In genomic region chr10:118590334-118590733, GRCh38 we compare ENCODE assay signal across 10 cellular contexts. TPM values are rescaled to one million over a fixed set of nuclear protein-coding genes. Genes with fewer than 3 reads are reported as not detected.
DNase-seq lines count a peak whose midpoint lies in the region; ATAC-seq and TF ChIP-seq lines count a peak whose summit lies in the region.
"Had no signal": no experiment of that assay in that cellular context is flagged by ENCODE, and none has a peak within 500 bp of the region (broad histone marks: within the 10 kb centered on the region; RNA-seq: fewer than 3 reads in every experiment).

No MANE protein-coding gene starts in this region.

- intact Hi-C loops in CD14-positive monocyte (cut with micrococcal nuclease), result no loop called here

- DNase-seq in HT-29 (ENCODE audit: low spot score), result peak; percentile 19
- peak; percentile 91 for DNase-seq in NCI-H345 (lab: John Stamatoyannopoulos, UW)
- DNase-seq in cardiac fibroblast (ENCODE audit: low read depth in 2 of 2), result peak; percentile 32 to 70
- peak; percentile 13 for DNase-seq in renal cortical epithelial cell (ENCODE audit: low read depth)
- DNase-seq in NCI-H1930 (lab: John Stamatoyannopoulos, UW), result no peak
- DNase-seq in CD14-positive monocyte (ENCODE audit: low spot score), result no peak
- DNase-seq: kidney had no signal

- H3K36me3 Mint-ChIP-seq in CD14-positive monocyte, result peaks cover 3 to 6% of the 10 kb centered on the region in 2 donors

- peaks cover 1% of the 10 kb centered on the region for H3K4me1 Mint-ChIP-seq in CD14-positive monocyte

- peaks cover 8 to 19% (median 12%) of the 10 kb centered on the region in 7 donors for H3K9me3 Mint-ChIP-seq in CD14-positive monocyte
- H3K9me3 Mint-ChIP-seq: T-helper 1 cell treated with Interleukin-12 subunit alpha and Interleukin-12 subunit beta and Interleukin-4 antibody, amounts not matched to agents 30 μg/mL and 1 μg/mL, for 36 hours had no signal

- peaks cover 36 to 50% (median 45%) of the 10 kb centered on the region in 3 donors for H3K27me3 Mint-ChIP-seq in CD14-positive monocyte (ENCODE audit: low read depth in 3 of 3)

- no peak overlapping the region for H3K4me3 ChIP-seq in cardiac fibroblast (replicated peaks in 1 of 2; ENCODE audit: low read depth in 2 of 2, low read length in 2 of 2)

- no peak overlapping the region for H3K4me3 Mint-ChIP-seq in CD14-positive monocyte
- H3K4me3 Mint-ChIP-seq: T-helper 1 cell treated with Interleukin-12 subunit alpha and Interleukin-12 subunit beta and Interleukin-4 antibody, amounts not matched to agents 30 μg/mL and 1 μg/mL, for 36 hours had no signal

- TF ChIP-seq CTCF in cardiac fibroblast (IDR thresholded peaks at IDR 0.05; ENCODE audit: low read depth, low read length) (no peak), CD14-positive monocyte (IDR thresholded peaks at IDR 0.05) (no peak)

- ATAC-seq in HG03565 (IDR thresholded peaks at IDR 0.05; ENCODE audit: unreplicated experiment) (no peak), GM18858 (IDR thresholded peaks at IDR 0.05; ENCODE audit: unreplicated experiment) (no peak)

- no peak overlapping the region for H3K27ac Mint-ChIP-seq in CD14-positive monocyte
- H3K27ac Mint-ChIP-seq: T-helper 1 cell treated with Interleukin-12 subunit alpha and Interleukin-12 subunit beta and Interleukin-4 antibody, amounts not matched to agents 30 μg/mL and 1 μg/mL, for 36 hours had no signal

RNA-seq across cellular contexts. Expression of gene PRLHR, which starts 5.1 kb away (rescaled TPM):
- not detected in 2 replicates for total RNA-seq in HT-29 (2014; rRNA removed; shearing (Covaris generic))
- total RNA-seq in renal cortical epithelial cell, result not detected in 2 replicates
- not detected for polyA plus RNA-seq in CD14-positive monocyte
- total RNA-seq: kidney had no signal

Comparison
In these comparisons a context has a peak if more than half of its experiments do, and no peak if none do; other contexts are left out.
1. DNase-seq: peak in HT-29 (single experiment), NCI-H345 (single experiment), cardiac fibroblast (2 of 2) and renal cortical epithelial cell (single experiment); none in NCI-H1930 (0 of 2) and CD14-positive monocyte (single experiment).